Comparison of ENCODE assay signal across 9 cellular contexts in the genomic region with DNA sequence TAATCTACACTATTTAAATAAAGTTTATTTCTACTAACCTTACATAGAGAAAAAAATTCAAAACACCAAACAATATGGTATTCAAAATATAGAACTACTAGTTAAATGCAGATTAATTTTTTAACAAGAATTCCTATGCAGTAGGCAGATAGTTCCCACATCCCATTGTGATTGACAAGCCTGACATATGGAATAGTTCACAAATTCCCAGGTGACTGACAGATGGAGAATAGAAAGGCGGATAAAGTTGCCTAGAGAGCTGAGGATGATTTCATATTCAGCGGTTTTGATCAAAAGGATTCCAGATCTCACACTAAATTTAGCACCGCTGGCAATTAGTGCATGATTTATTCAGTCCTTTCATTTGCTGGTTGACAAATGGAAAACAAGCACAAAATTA.
"Had no signal": no experiment of that assay in that cellular context is flagged by ENCODE, and none has a peak within 500 bp of the region (broad histone marks: within the 10 kb centered on the region; RNA-seq: fewer than 3 reads in every experiment).

No MANE protein-coding gene starts in this region.

- H2AFZ ChIP-seq: GM23338 had no signal

- DNase-seq: H9, HCEC 1CT, KBM-7 had no signal

- H3K9me3 Mint-ChIP-seq: GM23338, H9 had no signal

- H3K4me3 ChIP-seq: GM23338 had no signal

- H3K4me1 Mint-ChIP-seq: IgD-negative memory B cell had no signal

- H3K27ac Mint-ChIP-seq: GM23338, H9, IgD-negative memory B cell had no signal

- FAIRE-seq: H1, H54, HepG2 had no signal

- H3K4me2 ChIP-seq: GM23338 had no signal

- H3K36me3 Mint-ChIP-seq: IgD-negative memory B cell had no signal

- H3K4me3 Mint-ChIP-seq: GM23338, H9, IgD-negative memory B cell had no signal

- H3K27ac ChIP-seq: HL-60 had no signal
